1 cellular context compared by ENCODE assay signal in the genomic region with DNA sequence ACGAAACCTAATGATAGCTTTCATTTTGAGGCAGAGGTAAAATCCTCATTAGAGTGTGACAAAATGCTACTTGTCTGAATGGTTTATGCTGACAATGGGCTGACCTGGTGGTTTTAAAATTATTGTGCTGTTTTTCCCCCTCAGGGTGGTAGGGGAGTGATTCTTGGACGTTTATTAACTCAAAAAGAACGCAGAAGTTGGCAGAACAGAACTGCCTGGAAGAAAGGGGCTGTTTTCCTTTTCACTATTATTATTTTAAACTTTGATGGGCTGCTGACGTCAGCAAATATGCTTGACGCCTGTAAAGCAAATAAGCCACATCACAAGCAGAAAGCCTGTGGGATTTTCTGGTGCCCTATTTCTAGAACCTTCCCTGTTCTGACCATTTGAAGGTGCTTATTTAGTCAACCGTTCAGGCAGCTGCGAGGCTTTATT.
TF ChIP-seq lines count a peak whose summit lies in the region.

No MANE protein-coding gene starts in this region.

TF ChIP-seq in IMR-90, 13 proteins besides CTCF, POLR2A, EP300 and RAD21:
- no peak for TF ChIP-seq FOS (IDR thresholded peaks at IDR 0.05; ENCODE audit: low read depth, low read length)
- TF ChIP-seq MAFK (IDR thresholded peaks at IDR 0.05; ENCODE audit: low read depth, low read length), result peak; percentile 99
